35 cellular contexts compared by ENCODE assay signal in genomic region chrX:142249721-142250120, GRCh38. TPM values are rescaled to one million over a fixed set of nuclear protein-coding genes. Genes with fewer than 3 reads are reported as not detected.
"Had no signal": no experiment of that assay in that cellular context is flagged by ENCODE, and none has a peak within 500 bp of the region (broad histone marks: within the 10 kb centered on the region; RNA-seq: fewer than 3 reads in every experiment).

No MANE protein-coding gene starts in this region.

- H3K9me3 Mint-ChIP-seq: activated B cell treated with CpG ODN at 0.5 μM for 24 hours; activated naive CD4-positive, alpha-beta T cell treated with anti-CD3 and anti-CD28 coated beads for 36 hours; activated naive CD4-positive, alpha-beta T cell treated with anti-CD3 and anti-CD28 coated beads, Interleukin-2, amount 50 U/mL, for 72 hours; activated T-cell treated with anti-CD3 and anti-CD28 coated beads, Interleukin-2, amount 50 U/mL, for 4 hours; activated T-helper 1 cell treated with anti-CD3 and anti-CD28 coated beads, Interleukin-12 subunit alpha, Interleukin-12 subunit beta, Interleukin-2, Interleukin-4 antibody, amounts not matched to agents 30 ng/mL and 10 ng/mL and 1 ng/mL, durations not matched to agents 14 hours and 24 hours and 36 hours; brain; central memory CD8-positive, alpha-beta T cell had no signal

- DNase-seq: activated B cell treated with CpG ODN at 0.5 μM for 24 hours; activated CD4-positive, alpha-beta memory T cell treated with anti-CD3 and anti-CD28 coated beads for 36 hours; activated CD4-positive, alpha-beta T cell treated with anti-CD3 and anti-CD28 coated beads for 4 hours; activated CD4-positive, alpha-beta T cell treated with anti-CD3 and anti-CD28 coated beads, Interleukin-2, amount 50 U/mL, for 1 hour; activated CD4-positive, CD25-positive, alpha-beta regulatory T cell treated with anti-CD3 and anti-CD28 coated beads, Interleukin-2, amount 50 U/mL, for 72 hours; activated CD8-positive, alpha-beta memory T cell treated with anti-CD3 and anti-CD28 coated beads, Interleukin-2, amount 50 U/mL, for 4 hours; activated gamma-delta T cell treated with Interleukin-2 at 50 U/mL for 16 hours; activated naive CD4-positive, alpha-beta T cell treated with anti-CD3 and anti-CD28 coated beads for 36 hours; activated T-cell treated with anti-CD3 and anti-CD28 coated beads for 4 hours; activated T-cell treated with anti-CD3 and anti-CD28 coated beads, Interleukin-2, amount 50 U/mL, for 4 hours; adrenal gland; NCI-H1105; NCI-H1417 treated with DMSO at 0.1 percent for 48 hours; NCI-H187 treated with DMSO at 0.1 percent for 48 hours; NCI-H2081; NCI-H226; NCI-H446 treated with DMSO at 0.1 percent for 48 hours; NCI-H524; NCI-H69; NK-92 treated with Interleukin-12 subunit alpha and Interleukin-12 subunit beta, amount 100 ng/mL, for 24 hours; PC-9; SHP77; SK-N-SH; T-helper 17 cell had no signal

- ATAC-seq: activated naive CD4-positive, alpha-beta T cell treated with anti-CD3 and anti-CD28 coated beads, Interleukin-2, amount 50 U/mL, for 72 hours; activated T-cell treated with anti-CD3 and anti-CD28 coated beads, Interleukin-2, amount 50 U/mL, for 4 hours; T-helper 17 cell had no signal

- H3K36me3 ChIP-seq: adrenal gland, cardiac muscle cell, SJSA1 had no signal

- H3K36me3 Mint-ChIP-seq: activated CD4-positive, alpha-beta memory T cell treated with anti-CD3 and anti-CD28 coated beads for 36 hours; activated naive CD4-positive, alpha-beta T cell treated with anti-CD3 and anti-CD28 coated beads, Interleukin-2, amount 50 U/mL, for 72 hours; brain had no signal

- H3K4me3 Mint-ChIP-seq: activated B cell treated with CpG ODN at 0.5 μM for 24 hours; activated CD4-positive, alpha-beta memory T cell treated with anti-CD3 and anti-CD28 coated beads for 36 hours; activated naive CD4-positive, alpha-beta T cell treated with anti-CD3 and anti-CD28 coated beads for 36 hours; activated T-cell treated with anti-CD3 and anti-CD28 coated beads, Interleukin-2, amount 50 U/mL, for 4 hours; activated T-helper 1 cell treated with anti-CD3 and anti-CD28 coated beads, Interleukin-12 subunit alpha, Interleukin-12 subunit beta, Interleukin-2, Interleukin-4 antibody, amounts not matched to agents 30 ng/mL and 10 ng/mL and 1 ng/mL, durations not matched to agents 14 hours and 24 hours and 36 hours; brain; central memory CD8-positive, alpha-beta T cell; T-helper 17 cell had no signal

- H3K9me3 ChIP-seq: adrenal gland, SJSA1, SK-N-SH had no signal

- H2AFZ ChIP-seq: PC-9 had no signal

- FAIRE-seq: RCC 7860 had no signal

- H3K27ac Mint-ChIP-seq: activated B cell treated with CpG ODN at 0.5 μM for 24 hours; activated CD4-positive, alpha-beta memory T cell treated with anti-CD3 and anti-CD28 coated beads for 36 hours; activated naive CD4-positive, alpha-beta T cell treated with anti-CD3 and anti-CD28 coated beads for 36 hours; activated naive CD4-positive, alpha-beta T cell treated with anti-CD3 and anti-CD28 coated beads, Interleukin-2, amount 50 U/mL, for 72 hours; activated T-helper 1 cell treated with anti-CD3 and anti-CD28 coated beads, Interleukin-12 subunit alpha, Interleukin-12 subunit beta, Interleukin-2, Interleukin-4 antibody, amounts not matched to agents 30 ng/mL and 10 ng/mL and 1 ng/mL, durations not matched to agents 14 hours and 24 hours and 36 hours; brain; T-helper 17 cell had no signal

- H3K27me3 ChIP-seq: adrenal gland, cardiac muscle cell, SJSA1 had no signal

- H3K4me1 Mint-ChIP-seq: activated B cell treated with CpG ODN at 0.5 μM for 24 hours; brain; central memory CD8-positive, alpha-beta T cell; T-helper 17 cell had no signal

- H3K9ac ChIP-seq: KMS-11, SK-N-SH had no signal

- H3K4me3 ChIP-seq: adrenal gland, cardiac muscle cell, PC-9, SJSA1 had no signal

- H3K27ac ChIP-seq: adrenal gland, cardiac muscle cell, KMS-11, PC-9, SJSA1, VCaP had no signal

- H3K4me2 ChIP-seq: KMS-11, PC-9, SK-N-SH had no signal

- H3K4me1 ChIP-seq: adrenal gland, SJSA1 had no signal

- H3K27me3 Mint-ChIP-seq: activated B cell treated with CpG ODN at 0.5 μM for 24 hours; activated CD4-positive, alpha-beta memory T cell treated with anti-CD3 and anti-CD28 coated beads for 36 hours; brain; central memory CD8-positive, alpha-beta T cell; T-helper 17 cell had no signal

RNA-seq across cellular contexts. Expression of gene MAGEC2, which starts 44.6 kb away (rescaled TPM):
- total RNA-seq: activated B cell treated with CpG ODN at 0.5 μM for 24 hours; activated CD4-positive, alpha-beta memory T cell treated with anti-CD3 and anti-CD28 coated beads for 36 hours; activated naive CD4-positive, alpha-beta T cell treated with anti-CD3 and anti-CD28 coated beads for 36 hours; activated naive CD4-positive, alpha-beta T cell treated with anti-CD3 and anti-CD28 coated beads, Interleukin-2, amount 50 U/mL, for 72 hours; activated T-cell treated with anti-CD3 and anti-CD28 coated beads, Interleukin-2, amount 50 U/mL, for 4 hours; activated T-helper 1 cell treated with anti-CD3 and anti-CD28 coated beads, Interleukin-12 subunit alpha, Interleukin-12 subunit beta, Interleukin-2, Interleukin-4 antibody, amounts not matched to agents 30 ng/mL and 10 ng/mL and 1 ng/mL, durations not matched to agents 14 hours and 24 hours and 36 hours; cardiac muscle cell; LHCN-M2; OCI-LY7; PC-9; SJSA1; T-helper 17 cell had no signal
- polyA plus RNA-seq: adrenal gland, cardiac muscle cell had no signal
